In genomic region chr15:74956648-74957300, GRCh38 we compare ENCODE assay signal across 8 cellular contexts. TPM values are rescaled to one million over a fixed set of nuclear protein-coding genes. Genes with fewer than 3 reads are reported as not detected.
DNase-seq lines count a peak whose midpoint lies in the region; ATAC-seq and TF ChIP-seq lines count a peak whose summit lies in the region.

TSS of gene RPP25 (minus strand) at chr15:74956772. CDS start at chr15:74956583, 189 bp downstream.

- intact Hi-C loops in lower leg skin (cut with DNase I; ENCODE audit: low total_unique reads): no loop called here

- no peaks in the 10 kb centered on the region for H3K36me3 ChIP-seq in ectodermal cell (ENCODE audit: control insufficient read depth, insufficient read depth, low read length)

- no peak within 1 kb of the TSS for H3K27ac ChIP-seq in ectodermal cell (ENCODE audit: insufficient read depth, low read depth, low read length, poor library complexity, severe bottlenecking)

- 0% methylated on average over 66 of the region's 66 CpGs for WGBS in ectodermal cell, 2 experiments
- WGBS in lower leg skin, 2 donors: 0 to 1% methylated on average over 15 to 39 of the region's 66 CpGs

- DNase-seq in NCI-H1436 (lab: John Stamatoyannopoulos, UW) (peak; percentile 56), NCI-H1436 treated with DMSO at 0.1 percent for 48 hours (lab: John Stamatoyannopoulos, UW) (no peak), NCI-H2196 (lab: John Stamatoyannopoulos, UW; ENCODE audit: unreplicated experiment) (peak; percentile 75), lower leg skin (ENCODE audit: low spot score in 2 of 2) (peak; percentile 58 to 97)
- DNase-seq in activated CD4-positive, alpha-beta T cell treated with anti-CD3 and anti-CD28 coated beads, Interleukin-2, amount 50 U/mL, for 48 hours: peak; percentile 80 to 85
- DNase-seq in stimulated activated CD4-positive, alpha-beta T cell treated with anti-CD3 and anti-CD28 coated beads, Interleukin-4, amount 100 ng/mL, for 24 hours: peak; percentile 71

- peak; percentile 66 for ATAC-seq in HG02970 (IDR thresholded peaks at IDR 0.05; ENCODE audit: low FRiP score, unreplicated experiment)

- TF ChIP-seq CTCF in lower leg skin (IDR thresholded peaks at IDR 0.05): no peak

- H3K4me3 ChIP-seq in ectodermal cell (ENCODE audit: insufficient read depth, low read depth, low read length) (peak within 1 kb of the TSS; percentile 46), lower leg skin (ENCODE audit: low read depth, poor library complexity, severe bottlenecking) (peak within 1 kb of the TSS; percentile 38)

- peaks cover 72% of the 10 kb centered on the region for H3K27me3 ChIP-seq in ectodermal cell (ENCODE audit: control insufficient read depth, insufficient read depth, low read length, poor library complexity, severe bottlenecking)

- no peak for TF ChIP-seq POLR2A in lower leg skin (IDR thresholded peaks at IDR 0.05)

- H3K9me3 ChIP-seq in ectodermal cell (ENCODE audit: control insufficient read depth, low read length): no peaks in the 10 kb centered on the region

- H3K4me1 ChIP-seq in ectodermal cell (ENCODE audit: control insufficient read depth, insufficient read depth, low read length): peaks cover 24% of the 10 kb centered on the region

RNA-seq across cellular contexts. Expression of gene RPP25, which starts in this region (rescaled TPM):
- polyA plus RNA-seq in ectodermal cell (2013, experiment 1 of 4): 8.4 TPM
- polyA plus RNA-seq in ectodermal cell (2013, experiment 2 of 4): 6.7 TPM
- 7.4 TPM for polyA plus RNA-seq in ectodermal cell (2013, experiment 3 of 4)
- polyA plus RNA-seq in ectodermal cell (2013, experiment 4 of 4): 6.8 TPM
- total RNA-seq in lower leg skin: 10 to 100 TPM in 1 of 4 donors, 1 to 10 TPM in 3; 5.4 to 10.6 (median 8.4) TPM
